1 cellular context compared by ENCODE assay signal in genomic region chr17:49576906-49577650, GRCh38.
TF ChIP-seq lines count a peak whose summit lies in the region.

No MANE protein-coding gene starts in this region.

TF ChIP-seq in K562, 482 proteins besides CTCF, POLR2A, EP300 and RAD21 (continued from another document):
- TF ChIP-seq UBTF (IDR thresholded peaks at IDR 0.05; ENCODE audit: borderline replicate concordance in 1 of 2, low read depth in 2 of 2, low read length in 2 of 2), result peak in 1 of 2 experiments; percentile 10; a peak in 1 of 4 replicates
- peak; percentile 27; the same call in 1 of the 2 replicates for TF ChIP-seq PHF8 (IDR thresholded peaks at IDR 0.05; ENCODE audit: borderline replicate concordance, low read length)
- TF ChIP-seq ZBTB2 (IDR thresholded peaks at IDR 0.05), result 0 out of 2 replicates have a peak, but pooled peaks have one; percentile 31
- 0 out of 2 replicates have a peak, but pooled peaks have one; percentile 2 for TF ChIP-seq ARID1B (IDR thresholded peaks at IDR 0.05)
